24 cellular contexts compared by ENCODE assay signal in genomic region chr1:29822895-29823294, GRCh38.
A peak's percentile ranks its signal among the peaks of the same experiment; 100 is the strongest.
DNase-seq lines count a peak whose midpoint lies in the region; ATAC-seq, FAIRE-seq and TF ChIP-seq lines count a peak whose summit lies in the region.
"Had no signal": no experiment of that assay in that cellular context is flagged by ENCODE, and none has a peak within 500 bp of the region (broad histone marks: within the 10 kb centered on the region; RNA-seq: fewer than 3 reads in every experiment).

No MANE protein-coding gene starts in this region.

- CTCF ChIA-PET in activated CD8-positive, alpha-beta memory T cell treated with anti-CD3 and anti-CD28 coated beads, Interleukin-2, amount 10 ng/mL, durations not matched to agents 7 days and 5 days (lab: Charles Lee): interaction anchor here (1.2 kb wide), 1 partner anchor 30 kb away, joined by 3 read pairs; no protein-coding TSS in a partner anchor

- DNase-seq in activated CD8-positive, alpha-beta memory T cell treated with anti-CD3 and anti-CD28 coated beads, Interleukin-2, amount 10 ng/mL, durations not matched to agents 7 days and 5 days: peak; percentile 8
- DNase-seq in activated CD8-positive, alpha-beta memory T cell treated with anti-CD3 and anti-CD28 coated beads for 24 hours: no peak
- DNase-seq in WERI-Rb-1: no peak
- peak; percentile 26 for DNase-seq in esophagus muscularis mucosa (ENCODE audit: extremely low spot score)
- peak; percentile 14 for DNase-seq in stomach
- DNase-seq in smooth muscle cell (lab: John Stamatoyannopoulos, UW; ENCODE audit: unreplicated experiment): no peak
- no peak for DNase-seq in GM19239 (ENCODE audit: insufficient read length, low spot score)
- DNase-seq: Caco-2; CD4-positive, CD25-positive, alpha-beta regulatory T cell; CD8-positive, alpha-beta T cell; DMS153; DND-41; GM23248; H7; HCEC 1CT had no signal

- no peaks in the 10 kb centered on the region for H3K36me3 Mint-ChIP-seq in activated CD8-positive, alpha-beta memory T cell treated with anti-CD3 and anti-CD28 coated beads, Interleukin-2, amount 10 ng/mL, durations not matched to agents 7 days and 5 days
- H3K36me3 Mint-ChIP-seq: CD4-positive, CD25-positive, alpha-beta regulatory T cell; CD8-positive, alpha-beta T cell had no signal

- H3K9ac ChIP-seq in smooth muscle cell (ENCODE audit: low read depth): no peak overlapping the region
- H3K9ac ChIP-seq: BLaER1, GM23248 had no signal

- H3K27ac Mint-ChIP-seq in activated CD8-positive, alpha-beta memory T cell treated with anti-CD3 and anti-CD28 coated beads, Interleukin-2, amount 10 ng/mL, durations not matched to agents 7 days and 5 days: no peak overlapping the region
- H3K27ac Mint-ChIP-seq: B cell; CD4-positive, CD25-positive, alpha-beta regulatory T cell; CD8-positive, alpha-beta T cell had no signal

- H3K4me1 ChIP-seq in esophagus muscularis mucosa (no peaks in the 10 kb centered on the region), stomach (no peaks in the 10 kb centered on the region), smooth muscle cell (ENCODE audit: low read depth) (no peaks in the 10 kb centered on the region)
- H3K4me1 ChIP-seq: Caco-2 had no signal

- H2AFZ ChIP-seq in smooth muscle cell (ENCODE audit: low read depth): no peak overlapping the region
- H2AFZ ChIP-seq: GM23248 had no signal

- H3K79me2 ChIP-seq in smooth muscle cell (ENCODE audit: low read depth): no peaks in the 10 kb centered on the region

- no peaks in the 10 kb centered on the region for H4K20me1 ChIP-seq in smooth muscle cell (ENCODE audit: low read depth)
- H4K20me1 ChIP-seq: BLaER1 had no signal

- H3K27me3 Mint-ChIP-seq in activated CD8-positive, alpha-beta memory T cell treated with anti-CD3 and anti-CD28 coated beads, Interleukin-2, amount 10 ng/mL, durations not matched to agents 7 days and 5 days: peaks cover 21% of the 10 kb centered on the region

- 80% methylated on average over 4 of the region's 4 CpGs for WGBS in esophagus muscularis mucosa
- WGBS in stomach, 5 donors: 83 to 90% (median 84%) methylated on average over 4 of the region's 4 CpGs
- 82% methylated on average over 4 of the region's 4 CpGs for WGBS in smooth muscle cell (ENCODE audit: low lambda C conversion rate)

- no peak for ATAC-seq in activated CD8-positive, alpha-beta memory T cell treated with anti-CD3 and anti-CD28 coated beads, Interleukin-2, amount 10 ng/mL, durations not matched to agents 7 days and 5 days
- ATAC-seq in HG02763 (IDR thresholded peaks at IDR 0.05; ENCODE audit: unreplicated experiment): no peak
- ATAC-seq: CD8-positive, alpha-beta T cell had no signal

- TF ChIP-seq CTCF in WERI-Rb-1 (IDR thresholded peaks at IDR 0.05; ENCODE audit: low read depth, low read length) (no peak), esophagus muscularis mucosa (IDR thresholded peaks at IDR 0.05) (no peak), stomach (IDR thresholded peaks at IDR 0.05) (no peak), smooth muscle cell (IDR thresholded peaks at IDR 0.05; ENCODE audit: borderline replicate concordance, insufficient read depth, poor library complexity, severe bottlenecking) (no peak)

- FAIRE-seq in GM19239 (lab: Jason Lieb, UNC): no peak
- FAIRE-seq: A204.1, G401.6, GM12892, H1 had no signal

- H3K4me3 ChIP-seq in WERI-Rb-1 (ENCODE audit: low read depth, low read length) (no peak overlapping the region), esophagus muscularis mucosa (no peak overlapping the region), stomach (no peak overlapping the region), smooth muscle cell (no peak overlapping the region)
- H3K4me3 ChIP-seq: BLaER1, GM23248 had no signal

- TF ChIP-seq EP300 in esophagus muscularis mucosa (IDR thresholded peaks at IDR 0.05) (no peak), stomach (IDR thresholded peaks at IDR 0.05) (no peak)

- H3K9me3 ChIP-seq in WERI-Rb-1 (ENCODE audit: severe bottlenecking) (peaks cover 2% of the 10 kb centered on the region), esophagus muscularis mucosa (peaks cover 0 to 12% (median 8%) of the 10 kb centered on the region in 4 donors), stomach (peaks cover 0 to 4% (median 0%) of the 10 kb centered on the region in 4 donors), smooth muscle cell (replicated peaks; ENCODE audit: low read depth) (no peaks in the 10 kb centered on the region)
- H3K9me3 ChIP-seq: Caco-2 had no signal

- no peaks in the 10 kb centered on the region for H3F3A ChIP-seq in smooth muscle cell (ENCODE audit: low read depth)

- H3K27ac ChIP-seq in WERI-Rb-1: peak overlapping the region; percentile 84
- no peak overlapping the region for H3K27ac ChIP-seq in esophagus muscularis mucosa (replicated peaks in 1 of 4)
- no peak overlapping the region for H3K27ac ChIP-seq in stomach
- H3K27ac ChIP-seq in smooth muscle cell (ENCODE audit: low read depth): no peak overlapping the region
- H3K27ac ChIP-seq: 22Rv1, BLaER1, C4-2B, GM23248 had no signal

- H3K4me3 Mint-ChIP-seq in activated CD8-positive, alpha-beta memory T cell treated with anti-CD3 and anti-CD28 coated beads, Interleukin-2, amount 10 ng/mL, durations not matched to agents 7 days and 5 days: no peak overlapping the region
- H3K4me3 Mint-ChIP-seq: B cell; CD4-positive, CD25-positive, alpha-beta regulatory T cell; CD8-positive, alpha-beta T cell had no signal

- TF ChIP-seq POLR2A in esophagus muscularis mucosa (IDR thresholded peaks at IDR 0.05; ENCODE audit: low read depth) (no peak), stomach (IDR thresholded peaks at IDR 0.05) (no peak)

- intact Hi-C loops in esophagus muscularis mucosa (cut with DNase I) (no loop called here), stomach (cut with DNase I; ENCODE audit: low total_unique reads) (no loop called here)

- H3K9me3 Mint-ChIP-seq in activated CD8-positive, alpha-beta memory T cell treated with anti-CD3 and anti-CD28 coated beads, Interleukin-2, amount 10 ng/mL, durations not matched to agents 7 days and 5 days (ENCODE audit: low read depth): no peaks in the 10 kb centered on the region
- H3K9me3 Mint-ChIP-seq: CD8-positive, alpha-beta T cell had no signal

- H3K27me3 ChIP-seq in WERI-Rb-1 (ENCODE audit: insufficient read depth, low read depth, severe bottlenecking): no peaks in the 10 kb centered on the region
- H3K27me3 ChIP-seq in esophagus muscularis mucosa: peaks cover 0 to 66% (median 3%) of the 10 kb centered on the region in 4 donors
- peaks cover 0 to 42% (median 9%) of the 10 kb centered on the region in 3 donors for H3K27me3 ChIP-seq in stomach
- H3K27me3 ChIP-seq in smooth muscle cell (ENCODE audit: low read depth): peaks cover 71% of the 10 kb centered on the region
- H3K27me3 ChIP-seq: BLaER1 had no signal

- no peaks in the 10 kb centered on the region for H3K4me1 Mint-ChIP-seq in activated CD8-positive, alpha-beta memory T cell treated with anti-CD3 and anti-CD28 coated beads, Interleukin-2, amount 10 ng/mL, durations not matched to agents 7 days and 5 days
- H3K4me1 Mint-ChIP-seq: B cell; CD4-positive, CD25-positive, alpha-beta regulatory T cell had no signal

- no peak overlapping the region for H3K4me2 ChIP-seq in smooth muscle cell
- H3K4me2 ChIP-seq: BLaER1 had no signal

- H3K36me3 ChIP-seq in WERI-Rb-1 (no peaks in the 10 kb centered on the region), esophagus muscularis mucosa (no peaks in the 10 kb centered on the region), stomach (no peaks in the 10 kb centered on the region), smooth muscle cell (ENCODE audit: low read depth) (no peaks in the 10 kb centered on the region)
- H3K36me3 ChIP-seq: BLaER1 had no signal

Comparison
In these comparisons a context has a peak if more than half of its experiments do, and no peak if none do; other contexts are left out.
1. DNase-seq: peak in activated CD8-positive, alpha-beta memory T cell treated with anti-CD3 and anti-CD28 coated beads, Interleukin-2, amount 10 ng/mL, durations not matched to agents 7 days and 5 days (single experiment), esophagus muscularis mucosa (single experiment) and stomach (single experiment); none in activated CD8-positive, alpha-beta memory T cell treated with anti-CD3 and anti-CD28 coated beads for 24 hours (single experiment), WERI-Rb-1 (single experiment), smooth muscle cell (single experiment) and GM19239 (single experiment).